In the genomic region with DNA sequence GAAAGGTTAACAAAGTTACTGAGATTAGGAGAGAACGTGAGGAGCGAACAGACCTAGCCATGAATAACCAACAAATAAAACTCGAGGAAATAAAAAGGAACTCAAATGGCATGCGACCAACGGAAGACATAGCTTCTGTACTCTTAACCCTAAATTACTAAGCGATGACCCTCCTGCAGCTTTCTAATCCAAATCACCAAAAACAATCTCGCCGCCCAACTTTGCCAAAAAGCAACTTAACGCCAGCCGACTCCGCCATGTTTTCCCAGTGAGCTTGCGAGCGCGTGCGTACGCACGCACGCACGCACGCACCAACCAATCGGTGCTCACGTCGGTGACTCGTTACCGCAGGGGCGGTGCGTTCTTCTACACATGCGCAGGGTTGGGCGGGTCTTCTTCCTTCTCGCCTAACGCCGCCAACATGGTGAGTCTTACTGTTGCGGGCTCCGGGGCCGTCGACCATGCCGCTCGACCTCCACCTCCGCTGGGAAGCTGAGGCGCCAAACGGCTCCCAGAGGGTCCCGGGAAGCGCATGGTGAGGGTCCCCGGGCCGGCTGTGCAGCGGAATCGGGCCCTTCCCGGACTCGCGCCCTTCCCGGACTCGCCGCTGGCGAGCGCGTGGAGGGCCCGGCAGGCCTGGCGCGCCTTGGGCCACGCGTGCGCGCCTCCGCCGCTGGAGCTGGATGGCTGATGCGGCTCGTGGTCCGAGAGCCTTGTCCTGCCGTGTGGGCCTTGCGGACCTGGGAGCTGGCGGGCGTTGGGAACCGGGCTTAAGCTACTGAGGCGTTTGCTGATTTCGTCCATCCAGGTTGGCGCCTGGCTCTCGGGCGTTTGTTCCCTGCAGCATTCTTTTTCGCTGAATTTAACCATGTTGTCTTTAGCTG, we compare ENCODE assay signal across 8 cellular contexts. TPM values are rescaled to one million over a fixed set of nuclear protein-coding genes. Genes with fewer than 3 reads are reported as not detected.
DNase-seq lines count a peak whose midpoint lies in the region; ATAC-seq and TF ChIP-seq lines count a peak whose summit lies in the region.

TSS of gene RPL14 (plus strand) at position 400 of the 884 bp plus-strand sequence. CDS start at position 533, 133 bp downstream.

- CTCF ChIA-PET in PC-9 (lab: Charles Lee), result interaction anchor here (0.6 kb wide), 2 partner anchors 18 to 127 kb away, joined by 4 to 15 read pairs; no protein-coding TSS in a partner anchor

- H3K27ac Mint-ChIP-seq in IgD-negative memory B cell, result peak within 1 kb of the TSS; percentile 78 to 95 (median 95)
- peak within 1 kb of the TSS; percentile 97 for H3K27ac Mint-ChIP-seq in activated T-cell treated with anti-CD3 and anti-CD28 coated beads, Interleukin-2, amount 50 U/mL, for 24 hours

- no peaks in the 10 kb centered on the region for H3K27me3 Mint-ChIP-seq in IgD-negative memory B cell
- H3K27me3 Mint-ChIP-seq in activated T-cell treated with anti-CD3 and anti-CD28 coated beads, Interleukin-2, amount 50 U/mL, for 24 hours, result no peaks in the 10 kb centered on the region

- peak within 1 kb of the TSS; percentile 77 for H3K27ac ChIP-seq in PC-9
- H3K27ac ChIP-seq in mucosa of rectum (ENCODE audit: low read depth in 2 of 2, low read length in 2 of 2), result peak within 1 kb of the TSS; percentile 87

- peak; percentile 99 for TF ChIP-seq POLR2A in erythroblast (IDR thresholded peaks at IDR 0.05; ENCODE audit: low read length)

- H3K4me1 ChIP-seq in PC-9 (replicated peaks; ENCODE audit: insufficient read depth), result peaks cover 32% of the 10 kb centered on the region
- H3K4me1 ChIP-seq in mucosa of rectum (ENCODE audit: control insufficient read depth in 2 of 2, insufficient read depth in 2 of 2, low read length in 2 of 2), result peaks cover 11 to 22% of the 10 kb centered on the region in 2 donors

- POLR2A ChIA-PET in PC-9 (lab: Charles Lee; ENCODE audit: unreplicated experiment), result interaction anchor here (0.6 to 0.7 kb wide), 8 partner anchors 17 to 1630 kb away, joined by 3 to 9 read pairs (median 5); partner anchors contain the start of genes CTNNB1 and ZNF620

- H2AFZ ChIP-seq in PC-9, result peak within 1 kb of the TSS; percentile 93

- H3K9me3 Mint-ChIP-seq in IgD-negative memory B cell, result no peaks in the 10 kb centered on the region
- no peaks in the 10 kb centered on the region for H3K9me3 Mint-ChIP-seq in activated T-cell treated with anti-CD3 and anti-CD28 coated beads, Interleukin-2, amount 50 U/mL, for 24 hours

- peaks cover 34% of the 10 kb centered on the region for H4K20me1 ChIP-seq in PC-9 (ENCODE audit: insufficient read depth)

- no peaks in the 10 kb centered on the region for H3K27me3 ChIP-seq in PC-9 (ENCODE audit: insufficient read depth, low read depth)
- no peaks in the 10 kb centered on the region for H3K27me3 ChIP-seq in mucosa of rectum (ENCODE audit: control insufficient read depth in 2 of 2, insufficient read depth in 2 of 2, low read length in 2 of 2)

- peak within 1 kb of the TSS; percentile 97 for H3K4me3 ChIP-seq in PC-9
- H3K4me3 ChIP-seq in mucosa of rectum (ENCODE audit: low read length in 2 of 2), result peak within 1 kb of the TSS; percentile 92 to 97

- peak within 1 kb of the TSS; percentile 93 for H3K4me2 ChIP-seq in PC-9

- H3F3A ChIP-seq in PC-9 (ENCODE audit: insufficient read depth, low read depth), result peaks cover 51% of the 10 kb centered on the region

- H3K79me2 ChIP-seq in PC-9 (ENCODE audit: low read depth), result peaks cover 52% of the 10 kb centered on the region

- peak; percentile 68 for DNase-seq in DMS 273 treated with DMSO at 0.1 percent for 48 hours (lab: John Stamatoyannopoulos, UW)
- peak; percentile 89 for DNase-seq in PC-9
- peak; percentile 93 for DNase-seq in activated T-cell treated with anti-CD3 and anti-CD28 coated beads, Interleukin-2, amount 50 U/mL, for 24 hours
- DNase-seq in erythroblast (lab: John Stamatoyannopoulos, UW), result peak; percentile 98
- peak; percentile 96 for DNase-seq in stimulated activated CD8-positive, alpha-beta memory T cell treated with anti-CD3 and anti-CD28 coated beads, Interleukin-4, amount 100 ng/mL, for 48 hours

- TF ChIP-seq CTCF in PC-9 (conservative IDR thresholded peaks at IDR 0.05), result no peak

- H3K36me3 Mint-ChIP-seq in IgD-negative memory B cell, result peaks cover 2% of the 10 kb centered on the region
- peaks cover 63% of the 10 kb centered on the region for H3K36me3 Mint-ChIP-seq in activated T-cell treated with anti-CD3 and anti-CD28 coated beads, Interleukin-2, amount 50 U/mL, for 24 hours (ENCODE audit: low read depth)

- ATAC-seq in GM21529 (IDR thresholded peaks at IDR 0.05; ENCODE audit: unreplicated experiment), result peak; percentile 63

- H3K9ac ChIP-seq in mucosa of rectum (ENCODE audit: low read depth in 1 of 2, low read length in 2 of 2), result peak within 1 kb of the TSS; percentile 92 to 96

- H3K4me1 Mint-ChIP-seq in IgD-negative memory B cell, result peaks cover 22 to 34% (median 27%) of the 10 kb centered on the region in 3 donors
- H3K4me1 Mint-ChIP-seq in activated T-cell treated with anti-CD3 and anti-CD28 coated beads, Interleukin-2, amount 50 U/mL, for 24 hours (ENCODE audit: low read depth), result peaks cover 59% of the 10 kb centered on the region

- peak within 1 kb of the TSS; percentile 84 to 97 (median 94) for H3K4me3 Mint-ChIP-seq in IgD-negative memory B cell
- H3K4me3 Mint-ChIP-seq in activated T-cell treated with anti-CD3 and anti-CD28 coated beads, Interleukin-2, amount 50 U/mL, for 24 hours, result peak within 1 kb of the TSS; percentile 84

- intact Hi-C loops in PC-9 (cut with micrococcal nuclease; ENCODE audit: unreplicated experiment), result loop anchor here (5.0 kb wide), 1 partner anchor 740 kb away; the partner anchor contains the start of gene CTNNB1

- H3K9me3 ChIP-seq in PC-9 (ENCODE audit: insufficient read depth, low read depth) (no peaks in the 10 kb centered on the region), mucosa of rectum (ENCODE audit: control insufficient read depth in 2 of 2, low read length in 2 of 2) (no peaks in the 10 kb centered on the region)

- no peaks in the 10 kb centered on the region for H3K9me2 ChIP-seq in PC-9 (ENCODE audit: insufficient read depth)

- peaks cover 39% of the 10 kb centered on the region for H3K36me3 ChIP-seq in PC-9 (ENCODE audit: low read depth)
- peaks cover 19 to 20% of the 10 kb centered on the region in 2 donors for H3K36me3 ChIP-seq in mucosa of rectum (ENCODE audit: control insufficient read depth in 2 of 2, insufficient read depth in 2 of 2, low read length in 2 of 2)

- BruUV-seq in PC-9 (replicated peaks; lab: Mats Ljungman, UMichigan), result TSS peak; percentile 53

RNA-seq across cellular contexts. Expression of gene RPL14, which starts in this region (rescaled TPM):
- polyA plus RNA-seq in IgD-negative memory B cell, result 1,483 TPM
- total RNA-seq in PC-9 (2021), result 1,756 and 2,201 TPM in 2 replicates

Comparison
In these comparisons a context has a peak if more than half of its experiments do, and no peak if none do; other contexts are left out.
1. Peak in every context shown above with its lines: DNase-seq, ATAC-seq, H3K4me3 ChIP-seq and H3K27ac ChIP-seq.